ENCODE assay signal across 18 cellular contexts in genomic region chr5:62271870-62272269, GRCh38. TPM values are rescaled to one million over a fixed set of nuclear protein-coding genes. Genes with fewer than 3 reads are reported as not detected.
DNase-seq lines count a peak whose midpoint lies in the region; ATAC-seq and TF ChIP-seq lines count a peak whose summit lies in the region.
"Had no signal": no experiment of that assay in that cellular context is flagged by ENCODE, and none has a peak within 500 bp of the region (broad histone marks: within the 10 kb centered on the region; RNA-seq: fewer than 3 reads in every experiment).

No MANE protein-coding gene starts in this region.

- ATAC-seq in stimulated activated naive CD8-positive, alpha-beta T cell treated with anti-CD3 and anti-CD28 coated beads, Interleukin-15, Interleukin-2, amounts not matched to agents 100 U/mL and 50 U/mL, for 24 hours = no peak
- ATAC-seq in HG03521 (IDR thresholded peaks at IDR 0.05; ENCODE audit: unreplicated experiment) = no peak
- ATAC-seq: Panc1, Right ventricle myocardium inferior had no signal

- no peaks in the 10 kb centered on the region for H3K36me3 ChIP-seq in OCI-LY7 (ENCODE audit: insufficient read depth, low read length)

- H3K4me1 ChIP-seq in OCI-LY7 (ENCODE audit: insufficient read depth, low read length, poor library complexity, severe bottlenecking) = no peaks in the 10 kb centered on the region

- H4K20me1 ChIP-seq in OCI-LY7 (ENCODE audit: insufficient read depth, low read length) = no peaks in the 10 kb centered on the region

- no peak for DNase-seq in stimulated activated naive CD8-positive, alpha-beta T cell treated with anti-CD3 and anti-CD28 coated beads, Interleukin-15, Interleukin-2, amounts not matched to agents 100 U/mL and 50 U/mL, for 24 hours
- DNase-seq in OCI-LY7 (ENCODE audit: low spot score) (no peak), fibroblast of the aortic adventitia (ENCODE audit: low read depth) (no peak), DMS 273 treated with DMSO at 0.1 percent for 48 hours (lab: John Stamatoyannopoulos, UW) (no peak)
- no peak for DNase-seq in activated T-cell treated with anti-CD3 and anti-CD28 coated beads, Interleukin-2, amount 50 U/mL, for 1 hour
- DNase-seq: ACHN; CD4-positive, CD25-positive, alpha-beta regulatory T cell; DND-41; H7; NCI-H1048; NCI-H187; NCI-H446; NCI-H748 treated with DMSO at 0.1 percent for 48 hours had no signal

- no peaks in the 10 kb centered on the region for H3K9me2 ChIP-seq in OCI-LY7 (ENCODE audit: insufficient read depth, low read length)

- POLR2A ChIA-PET in OCI-LY7 (lab: Charles Lee) = no interaction called here

- H3K27ac Mint-ChIP-seq in stimulated activated naive CD8-positive, alpha-beta T cell treated with anti-CD3 and anti-CD28 coated beads, Interleukin-15, Interleukin-2, amounts not matched to agents 100 ng/mL and 50 ng/mL, for 24 hours = peak overlapping the region; percentile 46

- H3K27ac ChIP-seq in OCI-LY7 (ENCODE audit: low read depth, low read length, poor library complexity, severe bottlenecking) = no peak overlapping the region
- H3K27ac ChIP-seq: SK-N-MC had no signal

- no peak overlapping the region for H3K4me2 ChIP-seq in OCI-LY7 (ENCODE audit: low read length)

- no peak overlapping the region for H3K4me3 Mint-ChIP-seq in stimulated activated naive CD8-positive, alpha-beta T cell treated with anti-CD3 and anti-CD28 coated beads, Interleukin-15, Interleukin-2, amounts not matched to agents 100 ng/mL and 50 ng/mL, for 24 hours

- TF ChIP-seq CTCF in OCI-LY7 (conservative IDR thresholded peaks at IDR 0.05; ENCODE audit: low read length) = 0 out of 2 replicates have a peak, but pooled peaks have one; percentile 15
- peak; percentile 13 for TF ChIP-seq CTCF in fibroblast of the aortic adventitia (IDR thresholded peaks at IDR 0.05; ENCODE audit: insufficient read depth, low read length)

- H3K79me2 ChIP-seq in OCI-LY7 (ENCODE audit: insufficient read depth, low read depth, low read length) = no peaks in the 10 kb centered on the region

- H3K27me3 Mint-ChIP-seq in stimulated activated naive CD8-positive, alpha-beta T cell treated with anti-CD3 and anti-CD28 coated beads, Interleukin-15, Interleukin-2, amounts not matched to agents 100 ng/mL and 50 ng/mL, for 24 hours = no peaks in the 10 kb centered on the region
- H3K27me3 Mint-ChIP-seq: CD4-positive, CD25-positive, alpha-beta regulatory T cell had no signal

- peaks cover 50% of the 10 kb centered on the region for H3K4me1 Mint-ChIP-seq in stimulated activated naive CD8-positive, alpha-beta T cell treated with anti-CD3 and anti-CD28 coated beads, Interleukin-15, Interleukin-2, amounts not matched to agents 100 ng/mL and 50 ng/mL, for 24 hours (ENCODE audit: low read depth)

- no peak overlapping the region for H3K4me3 ChIP-seq in OCI-LY7 (ENCODE audit: low read depth, low read length, poor library complexity, severe bottlenecking)
- no peak overlapping the region for H3K4me3 ChIP-seq in fibroblast of the aortic adventitia (ENCODE audit: low read depth, low read length)
- H3K4me3 ChIP-seq: SK-N-MC had no signal

- no TSS peak for BruUV-seq in OCI-LY7 (replicated peaks; lab: Mats Ljungman, UMichigan)

- H3K9me3 Mint-ChIP-seq in stimulated activated naive CD8-positive, alpha-beta T cell treated with anti-CD3 and anti-CD28 coated beads, Interleukin-15, Interleukin-2, amounts not matched to agents 100 ng/mL and 50 ng/mL, for 24 hours = peaks cover 8% of the 10 kb centered on the region

- no peaks in the 10 kb centered on the region for H3K9me3 ChIP-seq in OCI-LY7 (ENCODE audit: low read length)

- no peaks in the 10 kb centered on the region for H3K36me3 Mint-ChIP-seq in stimulated activated naive CD8-positive, alpha-beta T cell treated with anti-CD3 and anti-CD28 coated beads, Interleukin-15, Interleukin-2, amounts not matched to agents 100 ng/mL and 50 ng/mL, for 24 hours (ENCODE audit: low read depth)

- H2AFZ ChIP-seq in OCI-LY7 (ENCODE audit: low read length) = no peak overlapping the region

- CTCF ChIA-PET in OCI-LY7 (lab: Charles Lee; ENCODE audit: unreplicated experiment) = no interaction called here

- intact Hi-C loops in OCI-LY7 (cut with micrococcal nuclease; ENCODE audit: unreplicated experiment) = no loop called here

RNA-seq across cellular contexts. Expression of gene KIF2A, which starts 34.1 kb away (rescaled TPM):
- total RNA-seq in OCI-LY7 (2014; rRNA removed; shearing (Covaris generic)) = 50.3 and 56.9 TPM in 2 replicates
- total RNA-seq in OCI-LY7 (2022) (90.7 and 112 TPM in 2 replicates), fibroblast of the aortic adventitia (ENCODE audit: low replicate concordance) (42.6 and 72.4 TPM in 2 replicates)
